11 cellular contexts compared by ENCODE assay signal in genomic region chr2:10344105-10345066, GRCh38. TPM values are rescaled to one million over a fixed set of nuclear protein-coding genes. Genes with fewer than 3 reads are reported as not detected.
A peak's percentile ranks its signal among the peaks of the same experiment; 100 is the strongest.
DNase-seq lines count a peak whose midpoint lies in the region; ATAC-seq, FAIRE-seq and TF ChIP-seq lines count a peak whose summit lies in the region.
"Had no signal": no experiment of that assay in that cellular context is flagged by ENCODE, and none has a peak within 500 bp of the region (broad histone marks: within the 10 kb centered on the region; RNA-seq: fewer than 3 reads in every experiment).

No MANE protein-coding gene starts in this region.

- no peaks in the 10 kb centered on the region for H3K9me3 ChIP-seq in BLaER1 treated with 17β-estradiol and CSF1 and Interleukin-3, amounts not matched to agents 10 nM and 100 nM (replicated peaks in 1 of 11)
- no peaks in the 10 kb centered on the region for H3K9me3 ChIP-seq in WERI-Rb-1 (ENCODE audit: severe bottlenecking)
- no peaks in the 10 kb centered on the region for H3K9me3 ChIP-seq in kidney (ENCODE audit: control insufficient read depth in 1 of 2, low read length in 2 of 2)
- H3K9me3 ChIP-seq: vagina had no signal

- H3K9ac ChIP-seq in BLaER1 treated with 17β-estradiol and CSF1 and Interleukin-3, amounts not matched to agents 10 nM and 100 nM, result peak overlapping the region; percentile 11 to 66 (median 27); a peak in 16 of 22 replicates
- H3K9ac ChIP-seq in kidney (ENCODE audit: low read length in 2 of 2), result no peak overlapping the region

- peak overlapping the region in 7 of 11 experiments; percentile 10 to 70 (median 60); a peak in 11 of 22 replicates for H3K27ac ChIP-seq in BLaER1 treated with 17β-estradiol and CSF1 and Interleukin-3, amounts not matched to agents 10 nM and 100 nM
- H3K27ac ChIP-seq in HL-60 (replicated peaks), result peak overlapping the region; percentile 3; the same call in 1 of the 2 replicates
- H3K27ac ChIP-seq in WERI-Rb-1, result peak overlapping the region; percentile 54
- H3K27ac ChIP-seq in kidney (ENCODE audit: low read depth in 2 of 2, low read length in 2 of 2), result no peak overlapping the region
- H3K27ac ChIP-seq: vagina had no signal

- peak overlapping the region; percentile 66 to 89 (median 80) for H3K4me2 ChIP-seq in BLaER1 treated with 17β-estradiol and CSF1 and Interleukin-3, amounts not matched to agents 10 nM and 100 nM

- no peaks in the 10 kb centered on the region for H3K27me3 ChIP-seq in BLaER1 treated with 17β-estradiol and CSF1 and Interleukin-3, amounts not matched to agents 10 nM and 100 nM
- H3K27me3 ChIP-seq in HL-60 (ENCODE audit: insufficient read depth, poor library complexity, severe bottlenecking) (no peaks in the 10 kb centered on the region), WERI-Rb-1 (ENCODE audit: insufficient read depth, low read depth, severe bottlenecking) (no peaks in the 10 kb centered on the region)
- H3K27me3 ChIP-seq: vagina had no signal

- no peak overlapping the region for H3K4me3 ChIP-seq in BLaER1 treated with 17β-estradiol and CSF1 and Interleukin-3, amounts not matched to agents 10 nM and 100 nM
- H3K4me3 ChIP-seq in HL-60 (replicated peaks; ENCODE audit: insufficient read depth, low read length), result no peak overlapping the region
- H3K4me3 ChIP-seq in WERI-Rb-1 (ENCODE audit: low read depth, low read length), result peak overlapping the region; percentile 15
- no peak overlapping the region for H3K4me3 ChIP-seq in kidney (ENCODE audit: low read length in 2 of 2)
- H3K4me3 ChIP-seq: vagina had no signal

- intact Hi-C loops in kidney (cut with DNase I), result no loop called here

- H3K36me3 ChIP-seq in BLaER1 treated with 17β-estradiol and CSF1 and Interleukin-3, amounts not matched to agents 10 nM and 100 nM, result no peaks in the 10 kb centered on the region
- H3K36me3 ChIP-seq in WERI-Rb-1 (no peaks in the 10 kb centered on the region), kidney (ENCODE audit: control insufficient read depth in 1 of 2, insufficient read depth in 2 of 2, low read length in 2 of 2) (no peaks in the 10 kb centered on the region)
- H3K36me3 ChIP-seq: vagina had no signal

- H4K20me1 ChIP-seq in BLaER1 treated with 17β-estradiol and CSF1 and Interleukin-3, amounts not matched to agents 10 nM and 100 nM, result peaks cover 56 to 97% (median 94%) of the 10 kb centered on the region in 11 experiments; a peak in 21 of 22 replicates

- no peak for TF ChIP-seq CTCF in HL-60 (IDR thresholded peaks at IDR 0.05; ENCODE audit: insufficient read depth, low read length)
- no peak for TF ChIP-seq CTCF in WERI-Rb-1 (IDR thresholded peaks at IDR 0.05; ENCODE audit: low read depth, low read length)
- TF ChIP-seq CTCF in kidney (IDR thresholded peaks at IDR 0.05; ENCODE audit: borderline replicate concordance, extremely low read depth, insufficient read depth), result no peak

- DNase-seq in HL-60 (ENCODE audit: low read depth in 1 of 2, low spot score in 1 of 2) (peak; percentile 19 to 50), WERI-Rb-1 (peak; percentile 95), kidney (peak; percentile 57), EL (no peak), NCI-H2196 treated with DMSO at 0.1 percent for 48 hours (lab: John Stamatoyannopoulos, UW; ENCODE audit: unreplicated experiment) (no peak), NCI-H774 (lab: John Stamatoyannopoulos, UW) (no peak)
- DNase-seq: NCI-H226 had no signal

- ATAC-seq in GM18505 (IDR thresholded peaks at IDR 0.05; ENCODE audit: unreplicated experiment), result no peak

- TF ChIP-seq POLR2A in GM18505 (IDR thresholded peaks at IDR 0.05; ENCODE audit: borderline replicate concordance, extremely low read depth, insufficient read depth, insufficient read length), result no peak

- FAIRE-seq in kidney (lab: Jason Lieb, UNC), result no peak
- FAIRE-seq: HTR-8/SVneo had no signal

- peaks cover 78 to 97% (median 92%) of the 10 kb centered on the region in 10 experiments for H3K4me1 ChIP-seq in BLaER1 treated with 17β-estradiol and CSF1 and Interleukin-3, amounts not matched to agents 10 nM and 100 nM
- peaks cover 27 to 36% of the 10 kb centered on the region in 2 donors for H3K4me1 ChIP-seq in kidney (ENCODE audit: control insufficient read depth in 1 of 2, insufficient read depth in 1 of 2, low read depth in 1 of 2, low read length in 2 of 2)

RNA-seq across cellular contexts. Expression of gene HPCAL1, which starts 41.7 kb away (rescaled TPM):
- total RNA-seq in kidney, result 47.3 TPM
- polyA plus RNA-seq in kidney (ENCODE audit: insufficient read depth, low read depth, low replicate concordance), result 121 TPM

Comparison
In these comparisons a context has a peak if more than half of its experiments do, and no peak if none do; other contexts are left out.
1. H3K27ac ChIP-seq: peak in BLaER1 treated with 17β-estradiol and CSF1 and Interleukin-3, amounts not matched to agents 10 nM and 100 nM (7 of 11), HL-60 (single experiment) and WERI-Rb-1 (single experiment); none in kidney (0 of 2).
2. H3K9ac ChIP-seq: peak in BLaER1 treated with 17β-estradiol and CSF1 and Interleukin-3, amounts not matched to agents 10 nM and 100 nM (11 of 11); none in kidney (0 of 2).
3. DNase-seq: peak in HL-60 (2 of 2), WERI-Rb-1 (single experiment) and kidney (single experiment); none in EL (single experiment), NCI-H2196 treated with DMSO at 0.1 percent for 48 hours (single experiment) and NCI-H774 (single experiment).